ENCODE assay signal across 18 cellular contexts in the genomic region with DNA sequence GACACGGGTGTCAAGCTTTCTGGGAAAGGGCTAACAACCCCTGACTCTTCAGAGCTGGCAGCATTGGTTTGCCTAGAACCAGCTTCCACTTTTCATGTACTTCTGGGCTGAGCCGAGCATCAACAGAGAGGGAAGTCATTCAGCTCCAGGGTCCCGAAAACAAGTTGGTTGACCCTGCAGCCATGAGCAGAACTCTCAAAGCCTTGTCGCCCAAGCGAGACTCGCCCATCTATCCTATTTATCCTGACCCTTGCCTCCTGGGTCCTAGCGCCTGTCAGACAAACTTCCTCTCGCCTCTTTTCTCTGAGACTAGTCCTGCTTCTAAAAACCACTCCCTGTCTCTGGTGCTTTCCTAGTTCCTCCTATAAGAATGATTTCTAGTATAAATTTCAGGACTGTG. TPM values are rescaled to one million over a fixed set of nuclear protein-coding genes. Genes with fewer than 3 reads are reported as not detected.
DNase-seq lines count a peak whose midpoint lies in the region; ATAC-seq and TF ChIP-seq lines count a peak whose summit lies in the region.
"Had no signal": no experiment of that assay in that cellular context is flagged by ENCODE, and none has a peak within 500 bp of the region (broad histone marks: within the 10 kb centered on the region; RNA-seq: fewer than 3 reads in every experiment).

No MANE protein-coding gene starts in this region.

- no peaks in the 10 kb centered on the region for H3K4me1 ChIP-seq in ES-I3 (ENCODE audit: insufficient read depth, low read length)
- H3K4me1 ChIP-seq in endodermal cell (ENCODE audit: control insufficient read depth, insufficient read depth, low read length), result no peaks in the 10 kb centered on the region
- no peaks in the 10 kb centered on the region for H3K4me1 ChIP-seq in neural progenitor cell
- H3K4me1 ChIP-seq: BE2C had no signal

- H4K20me1 ChIP-seq in neural progenitor cell (ENCODE audit: low read depth), result no peaks in the 10 kb centered on the region

- H3K4me1 Mint-ChIP-seq in endodermal cell (no peaks in the 10 kb centered on the region), neural progenitor cell (no peaks in the 10 kb centered on the region)
- H3K4me1 Mint-ChIP-seq: CD4-positive, alpha-beta memory T cell; T-cell had no signal

- H3K4me2 ChIP-seq in neural progenitor cell, result no peak overlapping the region

- no peak overlapping the region for H3K4me3 Mint-ChIP-seq in endodermal cell
- no peak overlapping the region for H3K4me3 Mint-ChIP-seq in neural progenitor cell
- H3K4me3 Mint-ChIP-seq: T-cell had no signal

- H3K4me3 ChIP-seq in LNCaP clone FGC (ENCODE audit: low read depth, low read length), result 0 out of 2 replicates have a peak overlapping the region, but pooled peaks have one; percentile 19
- no peak overlapping the region for H3K4me3 ChIP-seq in endodermal cell (ENCODE audit: low read length)
- H3K4me3 ChIP-seq in neural progenitor cell, result no peak overlapping the region
- H3K4me3 ChIP-seq: K562 had no signal

- H3K9me3 Mint-ChIP-seq in endodermal cell, result peaks cover 60% of the 10 kb centered on the region
- peaks cover 19% of the 10 kb centered on the region for H3K9me3 Mint-ChIP-seq in neural progenitor cell

- peak overlapping the region; percentile 7; the same call in 1 of the 2 replicates for H3K9ac ChIP-seq in ES-I3 (ENCODE audit: low read depth, low read length)
- H3K9ac ChIP-seq in endodermal cell (ENCODE audit: extremely low read depth, low read length, poor library complexity, severe bottlenecking), result no peak overlapping the region
- no peak overlapping the region for H3K9ac ChIP-seq in neural progenitor cell

- H3K9me3 ChIP-seq in ES-I3 (ENCODE audit: control insufficient read depth, insufficient read depth, low read length), result peaks cover 8% of the 10 kb centered on the region
- H3K9me3 ChIP-seq in endodermal cell (ENCODE audit: control insufficient read depth, low read length), result peaks cover 44% of the 10 kb centered on the region
- H3K9me3 ChIP-seq in neural progenitor cell (ENCODE audit: low read depth), result peaks cover 4% of the 10 kb centered on the region
- H3K9me3 ChIP-seq: BE2C had no signal

- peaks cover 6% of the 10 kb centered on the region for H3K27me3 Mint-ChIP-seq in endodermal cell (ENCODE audit: insufficient read depth)
- H3K27me3 Mint-ChIP-seq in neural progenitor cell (ENCODE audit: insufficient read depth, low read depth), result peaks cover 4% of the 10 kb centered on the region

- no peaks in the 10 kb centered on the region for H3K79me2 ChIP-seq in neural progenitor cell (ENCODE audit: low read depth)

- no peaks in the 10 kb centered on the region for H3F3A ChIP-seq in neural progenitor cell (ENCODE audit: low read depth)

- peak overlapping the region; percentile 95 for H2AFZ ChIP-seq in neural progenitor cell (replicated peaks)

- no peak overlapping the region for H3K27ac Mint-ChIP-seq in endodermal cell
- H3K27ac Mint-ChIP-seq in neural progenitor cell, result no peak overlapping the region
- H3K27ac Mint-ChIP-seq: CD4-positive, alpha-beta memory T cell; T-cell had no signal

- H3K36me3 ChIP-seq in ES-I3 (ENCODE audit: insufficient read depth, low read length), result no peaks in the 10 kb centered on the region
- no peaks in the 10 kb centered on the region for H3K36me3 ChIP-seq in endodermal cell (ENCODE audit: control insufficient read depth, insufficient read depth, low read length)
- H3K36me3 ChIP-seq in neural progenitor cell, result no peaks in the 10 kb centered on the region
- H3K36me3 ChIP-seq: BE2C had no signal

- ATAC-seq in HG02840 (IDR thresholded peaks at IDR 0.05; ENCODE audit: low FRiP score, unreplicated experiment), result no peak
- no peak for ATAC-seq in GM19452 (IDR thresholded peaks at IDR 0.05; ENCODE audit: unreplicated experiment)
- ATAC-seq: HCT116, K562, T-cell had no signal

- no peak overlapping the region for H3K27ac ChIP-seq in endodermal cell (ENCODE audit: low read depth, low read length)
- H3K27ac ChIP-seq in neural progenitor cell, result no peak overlapping the region

- WGBS in endodermal cell (ENCODE audit: insufficient coverage in 1 of 2, insufficient read length in 1 of 2), 2 experiments, result 54 to 61% methylated on average over 7 to 8 of the region's 8 CpGs

- DNase-seq in LNCaP clone FGC (ENCODE audit: low read depth) (no peak), endodermal cell (peak; percentile 81), neural progenitor cell (ENCODE audit: low spot score) (peak; percentile 8), NOMO-1 treated with dmso at 0.1 percent for 144 hours (lab: John Stamatoyannopoulos, UW; ENCODE audit: unreplicated experiment) (no peak)
- no peak for DNase-seq in stimulated activated CD4-positive, alpha-beta T cell treated with anti-CD3 and anti-CD28 coated beads, Interleukin-1b, Interleukin-23, amount 100 ng/mL, for 48 hours
- DNase-seq: BE2C; CD4-positive, alpha-beta memory T cell; NCI-H1092 treated with DMSO at 0.1 percent for 48 hours; NCI-H1694; NCI-H2171; NCI-H446 treated with DMSO at 0.1 percent for 48 hours; T-cell had no signal

- H3K36me3 Mint-ChIP-seq in endodermal cell (ENCODE audit: low read depth) (peaks cover 4% of the 10 kb centered on the region), neural progenitor cell (peaks cover 3% of the 10 kb centered on the region)

- H3K27me3 ChIP-seq in endodermal cell (ENCODE audit: control insufficient read depth, insufficient read depth, low read length, poor library complexity, severe bottlenecking), result no peaks in the 10 kb centered on the region
- H3K27me3 ChIP-seq in neural progenitor cell, result no peaks in the 10 kb centered on the region

- TF ChIP-seq CTCF in LNCaP clone FGC (IDR thresholded peaks at IDR 0.05; ENCODE audit: control insufficient read depth, extremely low read depth, insufficient read depth), result no peak
- no peak for TF ChIP-seq CTCF in endodermal cell (conservative IDR thresholded peaks at IDR 0.05)
- no peak for TF ChIP-seq CTCF in neural progenitor cell (IDR thresholded peaks at IDR 0.05)

RNA-seq across cellular contexts. Expression of a gene that starts 47.9 kb away (rescaled TPM):
- total RNA-seq in endodermal cell (not detected), neural progenitor cell (ENCODE audit: low replicate concordance) (not detected in 2 replicates)
- not detected for polyA plus RNA-seq in endodermal cell (2013, experiment 1 of 2)
- not detected for polyA plus RNA-seq in endodermal cell (2013, experiment 2 of 2)
- total RNA-seq: CD4-positive, alpha-beta memory T cell; K562; M059J; T-cell had no signal
- polyA plus RNA-seq: CD4-positive, alpha-beta memory T cell; K562 had no signal

Comparison
In these comparisons a context has a peak if more than half of its experiments do, and no peak if none do; other contexts are left out.
1. DNase-seq: peak in endodermal cell (single experiment) and neural progenitor cell (single experiment); none in LNCaP clone FGC (single experiment), stimulated activated CD4-positive, alpha-beta T cell treated with anti-CD3 and anti-CD28 coated beads, Interleukin-1b, Interleukin-23, amount 100 ng/mL, for 48 hours (single experiment) and NOMO-1 treated with dmso at 0.1 percent for 144 hours (single experiment).